1 cellular context compared by ENCODE assay signal in genomic region chr1:67686272-67687197, GRCh38.
TF ChIP-seq lines count a peak whose summit lies in the region.

No MANE protein-coding gene starts in this region.

TF ChIP-seq in WTC11, 78 proteins besides CTCF, POLR2A, EP300 and RAD21 (continued from another document and continues in another):
- TF ChIP-seq SMAD3 (CRISPR knock-in tag; IDR thresholded peaks at IDR 0.05; ENCODE audit: borderline replicate concordance): 0 out of 2 replicates have a peak, but pooled peaks have one; percentile 25
- 0 out of 2 replicates have a peak, but pooled peaks have one; percentile 41 for TF ChIP-seq ARID4B (CRISPR knock-in tag; IDR thresholded peaks at IDR 0.05; ENCODE audit: borderline replicate concordance)
- peak; percentile 76; the same call in 1 of the 2 replicates for TF ChIP-seq ETV6 (CRISPR knock-in tag; IDR thresholded peaks at IDR 0.05)
- 0 out of 2 replicates have a peak, but pooled peaks have one; percentile 38 for TF ChIP-seq KAT7 (CRISPR knock-in tag; IDR thresholded peaks at IDR 0.05; ENCODE audit: borderline replicate concordance)
- TF ChIP-seq ATF3 (CRISPR knock-in tag; conservative IDR thresholded peaks at IDR 0.05): no peak
- TF ChIP-seq FOXP1 (CRISPR knock-in tag; IDR thresholded peaks at IDR 0.05; ENCODE audit: borderline replicate concordance): peak; percentile 46; the same call in 1 of the 2 replicates
- TF ChIP-seq FOXK1 (CRISPR knock-in tag; IDR thresholded peaks at IDR 0.05): peak; percentile 68
- TF ChIP-seq CREM (CRISPR knock-in tag; IDR thresholded peaks at IDR 0.05): 0 out of 2 replicates have a peak, but pooled peaks have one; percentile 17
- TF ChIP-seq TP53 (CRISPR knock-in tag; IDR thresholded peaks at IDR 0.05): no peak
- no peak for TF ChIP-seq ERG (CRISPR knock-in tag; IDR thresholded peaks at IDR 0.05)
- TF ChIP-seq CDX4 (CRISPR knock-in tag; IDR thresholded peaks at IDR 0.05; ENCODE audit: borderline replicate concordance): no peak
- TF ChIP-seq E2F5 (CRISPR knock-in tag; IDR thresholded peaks at IDR 0.05): no peak
- TF ChIP-seq ZNF138 (CRISPR knock-in tag; conservative IDR thresholded peaks at IDR 0.05): no peak
- no peak for TF ChIP-seq MXD4 (CRISPR knock-in tag; IDR thresholded peaks at IDR 0.05; ENCODE audit: borderline replicate concordance)
- peak; percentile 94 for TF ChIP-seq GABPB1 (CRISPR knock-in tag; IDR thresholded peaks at IDR 0.05)
- no peak for TF ChIP-seq SOX15 (CRISPR knock-in tag; IDR thresholded peaks at IDR 0.05)
- TF ChIP-seq ATF1 (CRISPR knock-in tag; IDR thresholded peaks at IDR 0.05): no peak
- no peak for TF ChIP-seq ZNF121 (CRISPR knock-in tag; IDR thresholded peaks at IDR 0.05)
- TF ChIP-seq TEAD1 (CRISPR knock-in tag; IDR thresholded peaks at IDR 0.05): peak; percentile 31; the same call in 1 of the 2 replicates
- TF ChIP-seq TEAD4 (CRISPR knock-in tag; IDR thresholded peaks at IDR 0.05): no peak
- no peak for TF ChIP-seq ATF2 (CRISPR knock-in tag; IDR thresholded peaks at IDR 0.05; ENCODE audit: borderline replicate concordance, low read depth)
- TF ChIP-seq ZNF281 (CRISPR knock-in tag; IDR thresholded peaks at IDR 0.05): 0 out of 2 replicates have a peak, but pooled peaks have one; percentile 12
- no peak for TF ChIP-seq EMX1 (CRISPR knock-in tag; IDR thresholded peaks at IDR 0.05)
- TF ChIP-seq GTF2I (CRISPR knock-in tag; conservative IDR thresholded peaks at IDR 0.05): no peak
- TF ChIP-seq ZNF416 (CRISPR knock-in tag; IDR thresholded peaks at IDR 0.05): no peak
- no peak for TF ChIP-seq HMGA2 (CRISPR knock-in tag; IDR thresholded peaks at IDR 0.05)
- TF ChIP-seq AR (CRISPR knock-in tag; IDR thresholded peaks at IDR 0.05): no peak
- TF ChIP-seq RORB (CRISPR knock-in tag; IDR thresholded peaks at IDR 0.05): no peak
- TF ChIP-seq ZMAT4 (CRISPR knock-in tag; IDR thresholded peaks at IDR 0.05): no peak
- no peak for TF ChIP-seq OVOL2 (CRISPR knock-in tag; IDR thresholded peaks at IDR 0.05; ENCODE audit: borderline replicate concordance)
- no peak for TF ChIP-seq NR2C2 (CRISPR knock-in tag; IDR thresholded peaks at IDR 0.05)
- no peak for TF ChIP-seq TCF7 (CRISPR knock-in tag; IDR thresholded peaks at IDR 0.05; ENCODE audit: low read depth)
- TF ChIP-seq RELA (CRISPR knock-in tag; IDR thresholded peaks at IDR 0.05; ENCODE audit: borderline replicate concordance): no peak
- TF ChIP-seq ZNF532 (CRISPR knock-in tag; IDR thresholded peaks at IDR 0.05; ENCODE audit: borderline replicate concordance): no peak
- TF ChIP-seq MLX (CRISPR knock-in tag; IDR thresholded peaks at IDR 0.05): no peak
- TF ChIP-seq ZBTB21 (CRISPR knock-in tag; IDR thresholded peaks at IDR 0.05; ENCODE audit: borderline replicate concordance): no peak
- TF ChIP-seq USF2 (CRISPR knock-in tag; IDR thresholded peaks at IDR 0.05): no peak
- TF ChIP-seq ZNF423 (CRISPR knock-in tag; IDR thresholded peaks at IDR 0.05): no peak
